35 cellular contexts compared by ENCODE assay signal in genomic region chr16:1022466-1022865, GRCh38.
"Had no signal": no experiment of that assay in that cellular context is flagged by ENCODE, and none has a peak within 500 bp of the region (broad histone marks: within the 10 kb centered on the region; RNA-seq: fewer than 3 reads in every experiment).

No MANE protein-coding gene starts in this region.

- H3K4me2 ChIP-seq: KMS-11 had no signal

- H3K9me3 ChIP-seq: MG63 had no signal

- H3K27ac ChIP-seq: KMS-11 had no signal

- DNase-seq: Karpas-422, Kasumi-1, MG63, MM.1S, MV-4-11, NCI-H1048, NCI-H1092, NCI-H1092 treated with DMSO at 0.1 percent for 48 hours, NCI-H1105, NCI-H1105 treated with DMSO at 0.1 percent for 48 hours, NCI-H1417, NCI-H1417 treated with DMSO at 0.1 percent for 48 hours, NCI-H1436, NCI-H1436 treated with DMSO at 0.1 percent for 48 hours, NCI-H146, NCI-H1694, NCI-H1694 treated with DMSO at 0.1 percent for 48 hours, NCI-H187, NCI-H187 treated with DMSO at 0.1 percent for 48 hours, NCI-H1930, NCI-H2029, NCI-H2029 treated with DMSO at 0.1 percent for 48 hours, NCI-H2081, NCI-H2081 treated with DMSO at 0.1 percent for 48 hours, NCI-H2107, NCI-H2171, NCI-H2171 treated with DMSO at 0.1 percent for 48 hours, NCI-H2227 treated with DMSO at 0.1 percent for 48 hours, NCI-H226, NCI-H345, NCI-H446, NCI-H446 treated with DMSO at 0.1 percent for 48 hours, NCI-H510A, NCI-H510A treated with DMSO at 0.1 percent for 48 hours had no signal

- H3K9ac ChIP-seq: KMS-11 had no signal

- H3K36me3 ChIP-seq: MG63 had no signal

- H3K4me3 ChIP-seq: MG63 had no signal
